ENCODE assay signal across 32 cellular contexts in the genomic region with DNA sequence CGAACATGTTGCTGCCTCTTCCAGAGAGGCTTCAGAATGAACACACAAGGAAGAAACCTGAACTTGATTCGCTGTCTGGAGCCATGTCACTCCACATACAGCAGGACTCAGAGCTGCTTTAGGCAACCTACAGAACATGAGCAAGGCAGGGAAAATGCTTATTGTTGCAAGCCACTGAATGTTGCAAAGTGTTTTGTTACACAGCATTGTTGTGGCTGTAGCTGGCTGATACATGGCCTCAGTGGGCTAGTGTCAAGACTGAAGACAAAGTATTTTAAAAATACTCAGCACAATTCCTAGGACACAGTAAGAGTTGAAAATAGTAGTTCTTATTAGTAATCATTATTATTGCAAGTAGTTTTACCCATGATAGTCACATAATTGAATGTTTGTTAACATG. TPM values are rescaled to one million over a fixed set of nuclear protein-coding genes. Genes with fewer than 3 reads are reported as not detected.
"Had no signal": no experiment of that assay in that cellular context is flagged by ENCODE, and none has a peak within 500 bp of the region (broad histone marks: within the 10 kb centered on the region; RNA-seq: fewer than 3 reads in every experiment).

No MANE protein-coding gene starts in this region.

- DNase-seq: activated CD4-positive, alpha-beta memory T cell treated with anti-CD3 and anti-CD28 coated beads, Interleukin-2, amount 10 ng/mL, durations not matched to agents 7 days and 5 days; activated CD4-positive, alpha-beta T cell treated with anti-CD3 and anti-CD28 coated beads for 1 hour; activated CD4-positive, alpha-beta T cell treated with anti-CD3 and anti-CD28 coated beads for 4 hours; activated CD4-positive, alpha-beta T cell treated with anti-CD3 and anti-CD28 coated beads, Interleukin-2, amount 10 ng/mL, durations not matched to agents 7 days and 5 days; activated CD4-positive, alpha-beta T cell treated with anti-CD3 and anti-CD28 coated beads, Interleukin-2, amount 50 U/mL, for 4 hours; activated CD4-positive, CD25-positive, alpha-beta regulatory T cell; activated CD8-positive, alpha-beta memory T cell treated with anti-CD3 and anti-CD28 coated beads, Interleukin-2, amount 50 U/mL, for 48 hours; activated gamma-delta T cell; activated naive CD4-positive, alpha-beta T cell; activated naive CD4-positive, alpha-beta T cell treated with anti-CD3 and anti-CD28 coated beads, Interleukin-2, amount 10 ng/mL, durations not matched to agents 7 days and 5 days; activated naive CD8-positive, alpha-beta T cell treated with anti-CD3 and anti-CD28 coated beads, Interleukin-2, amount 10 ng/mL, durations not matched to agents 7 days and 5 days; activated T-cell treated with anti-CD3 and anti-CD28 coated beads for 4 hours; activated T-cell treated with anti-CD3 and anti-CD28 coated beads, Interleukin-2, amount 50 U/mL, for 24 hours; activated T-cell treated with anti-CD3 and anti-CD28 coated beads, Interleukin-2, amount 50 U/mL, for 72 hours; central memory CD4-positive, alpha-beta T cell; cerebellar nuclear complex; colonic mucosa; effector CD8-positive, alpha-beta T cell; foreskin fibroblast; gastrocnemius medialis; heart right ventricle; T-helper 1 cell; T-helper 17 cell; T1000 had no signal

- H3K9me3 ChIP-seq: ascending aorta, breast epithelium, colonic mucosa, gastrocnemius medialis had no signal

- H3K4me1 ChIP-seq: breast epithelium, colonic mucosa had no signal

- FAIRE-seq: endometrium had no signal

- H3K27ac ChIP-seq: ascending aorta, breast epithelium, cardiac muscle cell, colonic mucosa, heart right ventricle had no signal

- ATAC-seq: activated naive CD4-positive, alpha-beta T cell treated with anti-CD3 and anti-CD28 coated beads, Interleukin-2, amount 50 U/mL, for 72 hours; activated T-cell treated with anti-CD3 and anti-CD28 coated beads, Interleukin-2, amount 50 U/mL, for 72 hours; esophagus mucosa; gastrocnemius medialis; heart right ventricle; T-helper 17 cell had no signal

- H3K36me3 Mint-ChIP-seq: activated naive CD4-positive, alpha-beta T cell treated with anti-CD3 and anti-CD28 coated beads, Interleukin-2, amount 10 ng/mL, durations not matched to agents 7 days and 5 days; activated naive CD8-positive, alpha-beta T cell treated with anti-CD3 and anti-CD28 coated beads, Interleukin-2, amount 10 ng/mL, durations not matched to agents 7 days and 5 days; brain had no signal

- H3K9me3 Mint-ChIP-seq: activated CD4-positive, alpha-beta memory T cell treated with anti-CD3 and anti-CD28 coated beads, Interleukin-2, amount 10 ng/mL, durations not matched to agents 7 days and 5 days; activated naive CD4-positive, alpha-beta T cell treated with anti-CD3 and anti-CD28 coated beads, Interleukin-2, amount 50 U/mL, for 72 hours; T-helper 2 cell treated with Interferon-gamma antibody and Interleukin-4, amounts not matched to agents 5 μg/mL and 100 μg/mL, for 36 hours had no signal

- H3K27ac Mint-ChIP-seq: activated CD4-positive, alpha-beta memory T cell treated with anti-CD3 and anti-CD28 coated beads, Interleukin-2, amount 10 ng/mL, durations not matched to agents 7 days and 5 days; activated CD4-positive, alpha-beta T cell treated with anti-CD3 and anti-CD28 coated beads, Interleukin-2, amount 10 ng/mL, durations not matched to agents 7 days and 5 days; activated naive CD4-positive, alpha-beta T cell treated with anti-CD3 and anti-CD28 coated beads, Interleukin-2, amount 10 ng/mL, durations not matched to agents 7 days and 5 days; activated naive CD4-positive, alpha-beta T cell treated with anti-CD3 and anti-CD28 coated beads, Interleukin-2, amount 50 U/mL, for 72 hours; activated naive CD8-positive, alpha-beta T cell treated with anti-CD3 and anti-CD28 coated beads, Interleukin-2, amount 10 ng/mL, durations not matched to agents 7 days and 5 days; activated T-cell treated with anti-CD3 and anti-CD28 coated beads, Interleukin-2, amount 50 U/mL, for 24 hours; activated T-cell treated with anti-CD3 and anti-CD28 coated beads, Interleukin-2, amount 50 U/mL, for 72 hours; brain; T-helper 17 cell; T-helper 2 cell treated with Interferon-gamma antibody and Interleukin-4, amounts not matched to agents 5 μg/mL and 100 μg/mL, for 36 hours had no signal

- H3K36me3 ChIP-seq: ascending aorta, breast epithelium, cardiac muscle cell, colonic mucosa, gastrocnemius medialis, heart right ventricle had no signal

- H3K4me3 ChIP-seq: ascending aorta, breast epithelium, cardiac muscle cell, colonic mucosa, gastrocnemius medialis, heart right ventricle had no signal

- H3K4me3 Mint-ChIP-seq: activated CD4-positive, alpha-beta memory T cell treated with anti-CD3 and anti-CD28 coated beads, Interleukin-2, amount 10 ng/mL, durations not matched to agents 7 days and 5 days; activated CD4-positive, alpha-beta T cell treated with anti-CD3 and anti-CD28 coated beads, Interleukin-2, amount 10 ng/mL, durations not matched to agents 7 days and 5 days; activated naive CD4-positive, alpha-beta T cell treated with anti-CD3 and anti-CD28 coated beads, Interleukin-2, amount 10 ng/mL, durations not matched to agents 7 days and 5 days; activated naive CD8-positive, alpha-beta T cell treated with anti-CD3 and anti-CD28 coated beads, Interleukin-2, amount 10 ng/mL, durations not matched to agents 7 days and 5 days; activated T-cell treated with anti-CD3 and anti-CD28 coated beads, Interleukin-2, amount 50 U/mL, for 24 hours; activated T-cell treated with anti-CD3 and anti-CD28 coated beads, Interleukin-2, amount 50 U/mL, for 72 hours; T-helper 17 cell; T-helper 2 cell treated with Interferon-gamma antibody and Interleukin-4, amounts not matched to agents 5 μg/mL and 100 μg/mL, for 36 hours had no signal

- H3K27me3 ChIP-seq: ascending aorta, breast epithelium, gastrocnemius medialis had no signal

- H3K4me1 Mint-ChIP-seq: activated CD4-positive, alpha-beta memory T cell treated with anti-CD3 and anti-CD28 coated beads, Interleukin-2, amount 10 ng/mL, durations not matched to agents 7 days and 5 days; activated naive CD8-positive, alpha-beta T cell treated with anti-CD3 and anti-CD28 coated beads, Interleukin-2, amount 10 ng/mL, durations not matched to agents 7 days and 5 days; T-helper 17 cell had no signal

RNA-seq across cellular contexts. Expression of gene CHST15, which starts 3.1 kb away (rescaled TPM):
- total RNA-seq: activated CD4-positive, alpha-beta T cell treated with anti-CD3 and anti-CD28 coated beads, Interleukin-2, amount 10 ng/mL, durations not matched to agents 7 days and 5 days had no signal
